ENCODE assay signal across 1 cellular context in the genomic region with DNA sequence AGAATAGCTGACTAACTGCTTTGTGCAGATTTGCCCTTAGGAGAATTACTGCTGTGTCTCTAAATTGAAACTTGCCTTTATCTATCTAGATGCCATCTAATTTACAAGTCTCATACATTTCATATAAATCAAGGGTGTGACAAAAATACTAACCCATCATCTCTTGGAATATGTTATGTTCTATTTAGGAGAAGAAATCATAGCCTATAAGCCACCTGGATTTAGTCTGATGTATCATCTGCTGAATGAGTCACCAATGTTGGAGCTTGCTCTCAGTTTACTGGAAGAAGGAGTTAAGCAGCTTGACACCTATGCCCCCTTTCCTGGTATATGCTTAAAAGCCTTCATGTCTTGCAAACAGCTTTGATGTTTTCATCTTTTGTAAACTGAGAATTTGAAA.
TF ChIP-seq lines count a peak whose summit lies in the region.

No MANE protein-coding gene starts in this region.

TF ChIP-seq in SK-N-SH, 30 proteins besides CTCF, POLR2A, EP300 and RAD21 (continued from another document):
- TF ChIP-seq JUND (IDR thresholded peaks at IDR 0.05) (peak; percentile 65), POLR2AphosphoS5 (IDR thresholded peaks at IDR 0.05; ENCODE audit: low read depth, low read length) (peak; percentile 38; the same call in 1 of the 2 replicates), FOSL2 (IDR thresholded peaks at IDR 0.05; ENCODE audit: borderline replicate concordance, low read depth) (peak; percentile 84), FOXM1 (IDR thresholded peaks at IDR 0.05; ENCODE audit: low read depth) (peak; percentile 63; the same call in 1 of the 2 replicates), NFIC (IDR thresholded peaks at IDR 0.05; ENCODE audit: borderline replicate concordance) (peak; percentile 23; the same call in 1 of the 2 replicates)
- TF ChIP-seq, protein P1, sequence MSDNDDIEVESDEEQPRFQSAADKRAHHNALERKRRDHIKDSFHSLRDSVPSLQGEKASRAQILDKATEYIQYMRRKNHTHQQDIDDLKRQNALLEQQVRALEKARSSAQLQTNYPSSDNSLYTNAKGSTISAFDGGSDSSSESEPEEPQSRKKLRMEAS (IDR thresholded peaks at IDR 0.05; ENCODE audit: low read depth) = no peak; the same call in 1 of the 2 replicates
- TF ChIP-seq, protein P2, sequence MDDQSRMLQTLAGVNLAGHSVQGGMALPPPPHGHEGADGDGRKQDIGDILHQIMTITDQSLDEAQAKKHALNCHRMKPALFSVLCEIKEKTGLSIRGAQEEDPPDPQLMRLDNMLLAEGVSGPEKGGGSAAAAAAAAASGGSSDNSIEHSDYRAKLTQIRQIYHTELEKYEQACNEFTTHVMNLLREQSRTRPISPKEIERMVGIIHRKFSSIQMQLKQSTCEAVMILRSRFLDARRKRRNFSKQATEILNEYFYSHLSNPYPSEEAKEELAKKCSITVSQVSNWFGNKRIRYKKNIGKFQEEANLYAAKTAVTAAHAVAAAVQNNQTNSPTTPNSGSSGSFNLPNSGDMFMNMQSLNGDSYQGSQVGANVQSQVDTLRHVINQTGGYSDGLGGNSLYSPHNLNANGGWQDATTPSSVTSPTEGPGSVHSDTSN (IDR thresholded peaks at IDR 0.05) = peak; percentile 50; the same call in 1 of the 2 replicates
- TF ChIP-seq, protein P3, sequence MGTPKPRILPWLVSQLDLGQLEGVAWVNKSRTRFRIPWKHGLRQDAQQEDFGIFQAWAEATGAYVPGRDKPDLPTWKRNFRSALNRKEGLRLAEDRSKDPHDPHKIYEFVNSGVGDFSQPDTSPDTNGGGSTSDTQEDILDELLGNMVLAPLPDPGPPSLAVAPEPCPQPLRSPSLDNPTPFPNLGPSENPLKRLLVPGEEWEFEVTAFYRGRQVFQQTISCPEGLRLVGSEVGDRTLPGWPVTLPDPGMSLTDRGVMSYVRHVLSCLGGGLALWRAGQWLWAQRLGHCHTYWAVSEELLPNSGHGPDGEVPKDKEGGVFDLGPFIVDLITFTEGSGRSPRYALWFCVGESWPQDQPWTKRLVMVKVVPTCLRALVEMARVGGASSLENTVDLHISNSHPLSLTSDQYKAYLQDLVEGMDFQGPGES (IDR thresholded peaks at IDR 0.05; ENCODE audit: low read depth, low read length) = no peak
